ENCODE assay signal across 16 cellular contexts in genomic region chr5:11588803-11589202, GRCh38.
DNase-seq lines count a peak whose midpoint lies in the region; TF ChIP-seq lines count a peak whose summit lies in the region.
"Had no signal": no experiment of that assay in that cellular context is flagged by ENCODE, and none has a peak within 500 bp of the region (broad histone marks: within the 10 kb centered on the region; RNA-seq: fewer than 3 reads in every experiment).

No MANE protein-coding gene starts in this region.

- no peaks in the 10 kb centered on the region for H3K27me3 ChIP-seq in adrenal gland
- H3K27me3 ChIP-seq: stomach had no signal

- H3K4me1 Mint-ChIP-seq in brain = peaks cover 78% of the 10 kb centered on the region
- H3K4me1 Mint-ChIP-seq: activated naive CD8-positive, alpha-beta T cell treated with anti-CD3 and anti-CD28 coated beads, Interleukin-2, amount 50 U/mL, for 24 hours had no signal

- peak overlapping the region; percentile 90 to 99 (median 97) for H3K27ac Mint-ChIP-seq in brain
- H3K27ac Mint-ChIP-seq: activated naive CD8-positive, alpha-beta T cell treated with anti-CD3 and anti-CD28 coated beads, Interleukin-2, amount 50 U/mL, for 24 hours had no signal

- H3K9me3 ChIP-seq in iPS-18c (ENCODE audit: control insufficient read depth, insufficient read depth, low read length) (peaks cover 2% of the 10 kb centered on the region), adrenal gland (replicated peaks in 1 of 3) (no peaks in the 10 kb centered on the region)

- intact Hi-C loops in posterior cingulate gyrus (cut with DNase I) = no loop called here
- intact Hi-C loops in adrenal gland (cut with DNase I) = no loop called here

- peaks cover 0 to 5% (median 0%) of the 10 kb centered on the region in 5 experiments for H3K9me3 Mint-ChIP-seq in brain

- no peaks in the 10 kb centered on the region for H3K27me3 Mint-ChIP-seq in brain

- H3K36me3 Mint-ChIP-seq in brain = no peaks in the 10 kb centered on the region

- H3K27ac ChIP-seq in adrenal gland = no peak overlapping the region
- H3K27ac ChIP-seq: epithelial cell of prostate, parathyroid adenoma, stomach had no signal

- no peak for TF ChIP-seq CTCF in brain (conservative IDR thresholded peaks at IDR 0.05)
- no peak for TF ChIP-seq CTCF in adrenal gland (IDR thresholded peaks at IDR 0.05)

- 8 to 16% (median 12%) methylated on average over 6 of the region's 6 CpGs for whole genome bisulfite sequencing in adrenal gland, 4 donors

- no peaks in the 10 kb centered on the region for H3K36me3 ChIP-seq in adrenal gland (replicated peaks in 1 of 2)
- H3K36me3 ChIP-seq: stomach had no signal

- H3K4me1 ChIP-seq in adrenal gland (replicated peaks in 1 of 2) = no peaks in the 10 kb centered on the region
- H3K4me1 ChIP-seq: parathyroid adenoma, stomach had no signal

- DNase-seq in NCI-H2227 (lab: John Stamatoyannopoulos, UW; ENCODE audit: unreplicated experiment) (peak; percentile 66), posterior cingulate gyrus (peak; percentile 55 to 95 (median 67)), T-helper 1 cell (no peak), NCI-H82 (lab: John Stamatoyannopoulos, UW) (no peak), activated T-cell treated with anti-CD3 and anti-CD28 coated beads for 4 hours (no peak), adrenal gland (no peak)
- DNase-seq: activated naive CD8-positive, alpha-beta T cell treated with anti-CD3 and anti-CD28 coated beads, Interleukin-2, amount 50 U/mL, for 24 hours; NCI-H2029 treated with DMSO at 0.1 percent for 48 hours; stimulated activated CD4-positive, alpha-beta T cell treated with anti-CD3 and anti-CD28 coated beads, Interleukin-4, amount 100 ng/mL, for 24 hours; stomach; T1000 had no signal

- H3K4me3 Mint-ChIP-seq in brain = peak overlapping the region; percentile 86 to 93 (median 90)
- H3K4me3 Mint-ChIP-seq: activated naive CD8-positive, alpha-beta T cell treated with anti-CD3 and anti-CD28 coated beads, Interleukin-2, amount 50 U/mL, for 24 hours had no signal

- no peak for TF ChIP-seq POLR2A in adrenal gland (IDR thresholded peaks at IDR 0.05)

- H3K4me3 ChIP-seq in iPS-18c (ENCODE audit: insufficient read depth, low read depth, low read length) = peak overlapping the region; percentile 30; the same call in 1 of the 2 replicates
- H3K4me3 ChIP-seq in adrenal gland = no peak overlapping the region
- H3K4me3 ChIP-seq: K562, stomach had no signal

Comparison
In these comparisons a context has a peak if more than half of its experiments do, and no peak if none do; other contexts are left out.
1. DNase-seq: peak in NCI-H2227 (single experiment) and posterior cingulate gyrus (10 of 10); none in T-helper 1 cell (0 of 5), NCI-H82 (single experiment), activated T-cell treated with anti-CD3 and anti-CD28 coated beads for 4 hours (single experiment) and adrenal gland (0 of 7).